In the genomic region with DNA sequence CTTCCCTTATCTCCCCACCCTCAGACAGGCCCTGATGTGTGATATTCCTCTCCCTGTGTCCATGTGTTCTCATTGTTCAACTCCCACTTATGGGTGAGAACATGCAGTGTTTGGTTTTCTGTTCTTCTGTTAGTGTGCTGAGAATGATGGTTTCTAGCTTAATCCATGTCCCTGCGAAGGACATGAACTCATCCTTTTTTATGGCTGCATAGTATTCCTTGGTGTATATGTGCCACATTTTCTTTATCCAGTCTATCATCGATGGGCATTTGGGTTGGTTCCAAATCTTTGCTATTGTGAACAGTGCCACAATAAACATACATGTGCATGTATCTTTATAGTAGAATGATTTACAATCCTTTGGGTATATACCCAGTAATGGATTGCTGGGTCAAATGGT, we compare ENCODE assay signal across 3 cellular contexts.
DNase-seq lines count a peak whose midpoint lies in the region; ATAC-seq and TF ChIP-seq lines count a peak whose summit lies in the region.
"Not testable (repeated sequence)": the region's sequence is repeated elsewhere in the genome, so short reads cannot be mapped to it uniquely, and the experiment has no call there.

No MANE protein-coding gene starts in this region.

- intact Hi-C loops in IMR-90 (cut with micrococcal nuclease): not testable (repeated sequence)

- not testable (repeated sequence) for H2AFZ ChIP-seq in IMR-90 (replicated peaks; ENCODE audit: low read length, poor library complexity)

- dilution Hi-C loops in IMR-90 (cut with HindIII; ENCODE audit: low sequenced_read_pairs, unreplicated experiment): not testable (repeated sequence)

- POLR2A ChIA-PET in HEK293 (lab: Yijun Ruan, JAX); IMR-90 (lab: Charles Lee; ENCODE audit: unreplicated experiment): not testable (repeated sequence)

- not testable (repeated sequence) for H4K8ac ChIP-seq in IMR-90 (ENCODE audit: low read depth in 2 of 2, low read length in 2 of 2)

- H2BK15ac ChIP-seq in IMR-90 (ENCODE audit: low read depth, low read length): 0 out of 3 replicates have a peak overlapping the region, but pooled peaks have one; percentile 2

- not testable (repeated sequence) for H3K27me3 ChIP-seq in IMR-90 (ENCODE audit: control insufficient read depth, insufficient read depth, low read length); RWPE2 (ENCODE audit: insufficient read depth, poor library complexity, severe bottlenecking)

- not testable (repeated sequence) for ATAC-seq in IMR-90 (ENCODE audit: low read depth); RWPE2 (ENCODE audit: low read depth)

- in situ Hi-C loops in IMR-90 (cut with MboI; ENCODE audit: low sequenced_read_pairs): not testable (repeated sequence)

- not testable (repeated sequence) for H4K5ac ChIP-seq in IMR-90 (ENCODE audit: low read depth, low read length)

- H4K91ac ChIP-seq in IMR-90 (ENCODE audit: insufficient read depth, low read depth, low read length): not testable (repeated sequence)

- not testable (repeated sequence) for H3K9me3 ChIP-seq in HEK293 (ENCODE audit: control insufficient read depth, insufficient read depth, low read depth, low read length); IMR-90 (ENCODE audit: control insufficient read depth, insufficient read depth, low read length); RWPE2 (ENCODE audit: severe bottlenecking)

- not testable (repeated sequence) for H2AK9ac ChIP-seq in IMR-90 (replicated peaks; ENCODE audit: low read depth, low read length, poor library complexity)

- not testable (repeated sequence) for H3K79me1 ChIP-seq in IMR-90 (ENCODE audit: low read depth in 1 of 2, low read length in 2 of 2)

- not testable (repeated sequence) for H3K9me1 ChIP-seq in IMR-90 (ENCODE audit: insufficient read depth, low read length)

- not testable (repeated sequence) for H3K4me2 ChIP-seq in IMR-90 (ENCODE audit: low read depth, low read length)

- not testable (repeated sequence) for H4K20me1 ChIP-seq in IMR-90 (ENCODE audit: insufficient read depth, low read length)

- H3K56ac ChIP-seq in IMR-90 (ENCODE audit: extremely low read depth, insufficient read depth, low read length): not testable (repeated sequence)

- not testable (repeated sequence) for H3K14ac ChIP-seq in IMR-90 (replicated peaks; ENCODE audit: low read depth, low read length)

- H3K4me1 ChIP-seq in HEK293 (ENCODE audit: control insufficient read depth, insufficient read depth, low read length); IMR-90 (ENCODE audit: control insufficient read depth, insufficient read depth, low read length): not testable (repeated sequence)
- H3K4me1 ChIP-seq in RWPE2 (ENCODE audit: insufficient read depth, poor library complexity, severe bottlenecking): peaks cover 24% of the 10 kb centered on the region

- not testable (repeated sequence) for H2BK120ac ChIP-seq in IMR-90 (ENCODE audit: low read depth, low read length)

- CTCF ChIA-PET in HEK293 (lab: Yijun Ruan, JAX): interaction anchor here (0.5 kb wide), 1 partner anchor 225 kb away, joined by 3 read pairs; no protein-coding TSS in a partner anchor
- CTCF ChIA-PET in IMR-90 (lab: Yijun Ruan, JAX): not testable (repeated sequence)

- not testable (repeated sequence) for H3K18ac ChIP-seq in IMR-90 (ENCODE audit: low read depth, low read length)

- H3K9ac ChIP-seq in IMR-90 (ENCODE audit: low read depth, low read length): not testable (repeated sequence)

- not testable (repeated sequence) for BruUV-seq in IMR-90 (replicated peaks; lab: Mats Ljungman, UMichigan)

- not testable (repeated sequence) for TF ChIP-seq POLR2A in IMR-90 (IDR thresholded peaks at IDR 0.05; ENCODE audit: low read depth, low read length)

- DNase-seq in IMR-90; RWPE2 (ENCODE audit: low spot score): not testable (repeated sequence)

- not testable (repeated sequence) for H3K4me3 ChIP-seq in HEK293 (ENCODE audit: low read depth, low read length); IMR-90 (ENCODE audit: insufficient read depth, low read depth, low read length); RWPE2 (ENCODE audit: severe bottlenecking)

- H3K36me3 ChIP-seq in HEK293 (ENCODE audit: control insufficient read depth in 2 of 2, insufficient read depth in 1 of 2, low read length in 2 of 2); IMR-90 (ENCODE audit: control insufficient read depth, insufficient read depth, low read length); RWPE2 (ENCODE audit: low read depth): not testable (repeated sequence)

- H2BK5ac ChIP-seq in IMR-90 (ENCODE audit: low read depth, low read length, poor library complexity, severe bottlenecking): not testable (repeated sequence)

- not testable (repeated sequence) for H3K4ac ChIP-seq in IMR-90 (ENCODE audit: low read depth, low read length)

- H2BK20ac ChIP-seq in IMR-90 (ENCODE audit: low read depth, low read length): peak overlapping the region; percentile 25; the same call in 1 of the 2 replicates

- not testable (repeated sequence) for H3K23ac ChIP-seq in IMR-90 (ENCODE audit: low read depth, low read length)

- not testable (repeated sequence) for H3K27ac ChIP-seq in HEK293 (ENCODE audit: extremely low read depth, low read depth, low read length); IMR-90 (ENCODE audit: insufficient read depth, low read length)
- H3K27ac ChIP-seq in RWPE2 (ENCODE audit: poor library complexity, severe bottlenecking): peak overlapping the region; percentile 94

- TF ChIP-seq RAD21 in IMR-90 (IDR thresholded peaks at IDR 0.05; ENCODE audit: low read length): not testable (repeated sequence)

- H2AK5ac ChIP-seq in IMR-90 (ENCODE audit: low read depth, low read length): not testable (repeated sequence)

- no CpG with 5 or more reads among the region's 2 CpGs for WGBS in IMR-90 (ENCODE audit: extremely low coverage in 2 of 2, insufficient read length in 1 of 2), 2 experiments

- not testable (repeated sequence) for TF ChIP-seq CTCF in HEK293 (tag by site-specific recombination; IDR thresholded peaks at IDR 0.05); IMR-90 (conservative IDR thresholded peaks at IDR 0.05; ENCODE audit: low read depth, low read length); RWPE2 (IDR thresholded peaks at IDR 0.05; ENCODE audit: poor library complexity, severe bottlenecking)

TF ChIP-seq in HEK293, 187 proteins besides CTCF, POLR2A, EP300 and RAD21 (continues in another document):
- peak; percentile 98 for TF ChIP-seq ZNF146 (tag by site-specific recombination; IDR thresholded peaks at IDR 0.05)
- TF ChIP-seq, protein P1, sequence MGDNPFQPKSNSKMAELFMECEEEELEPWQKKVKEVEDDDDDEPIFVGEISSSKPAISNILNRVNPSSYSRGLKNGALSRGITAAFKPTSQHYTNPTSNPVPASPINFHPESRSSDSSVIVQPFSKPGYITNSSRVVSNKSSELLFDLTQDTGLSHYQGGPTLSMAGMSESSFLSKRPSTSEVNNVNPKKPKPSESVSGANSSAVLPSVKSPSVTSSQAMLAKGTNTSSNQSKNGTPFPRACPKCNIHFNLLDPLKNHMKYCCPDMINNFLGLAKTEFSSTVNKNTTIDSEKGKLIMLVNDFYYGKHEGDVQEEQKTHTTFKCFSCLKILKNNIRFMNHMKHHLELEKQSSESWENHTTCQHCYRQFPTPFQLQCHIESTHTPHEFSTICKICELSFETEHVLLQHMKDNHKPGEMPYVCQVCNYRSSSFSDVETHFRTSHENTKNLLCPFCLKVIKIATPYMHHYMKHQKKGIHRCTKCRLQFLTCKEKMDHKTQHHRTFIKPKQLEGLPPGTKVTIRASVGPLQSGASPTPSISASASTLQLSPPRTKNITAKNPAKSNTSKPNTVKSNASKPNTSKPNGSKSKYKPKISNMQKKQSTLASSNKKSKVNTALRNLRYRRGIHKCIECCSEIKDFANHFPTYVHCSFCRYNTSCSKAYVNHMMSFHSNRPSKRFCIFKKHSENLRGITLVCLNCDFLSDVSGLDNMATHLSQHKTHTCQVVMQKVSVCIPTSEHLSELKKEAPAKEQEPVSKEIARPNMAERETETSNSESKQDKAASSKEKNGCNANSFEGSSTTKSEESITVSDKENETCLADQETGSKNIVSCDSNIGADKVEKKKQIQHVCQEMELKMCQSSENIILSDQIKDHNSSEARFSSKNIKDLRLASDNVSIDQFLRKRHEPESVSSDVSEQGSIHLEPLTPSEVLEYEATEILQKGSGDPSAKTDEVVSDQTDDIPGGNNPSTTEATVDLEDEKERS (tag by site-specific recombination; IDR thresholded peaks at IDR 0.05): 0 out of 2 replicates have a peak, but pooled peaks have one; percentile 78
